In genomic region chr15:75928680-75929608, GRCh38 we compare ENCODE assay signal across 9 cellular contexts. TPM values are rescaled to one million over a fixed set of nuclear protein-coding genes. Genes with fewer than 3 reads are reported as not detected.
A peak's percentile ranks its signal among the peaks of the same experiment; 100 is the strongest.
DNase-seq lines count a peak whose midpoint lies in the region; ATAC-seq and TF ChIP-seq lines count a peak whose summit lies in the region.
"Had no signal": no experiment of that assay in that cellular context is flagged by ENCODE, and none has a peak within 500 bp of the region (broad histone marks: within the 10 kb centered on the region; RNA-seq: fewer than 3 reads in every experiment).

No MANE protein-coding gene starts in this region.

- H3K9me3 ChIP-seq in A673 (ENCODE audit: low read depth, low read length, poor library complexity, severe bottlenecking) (no peaks in the 10 kb centered on the region), OCI-LY7 (ENCODE audit: low read length) (no peaks in the 10 kb centered on the region), right atrium auricular region (no peaks in the 10 kb centered on the region)
- H3K9me3 ChIP-seq in CD8-positive, alpha-beta T cell (ENCODE audit: low read length) = no peaks in the 10 kb centered on the region

- H3K4me2 ChIP-seq in OCI-LY7 (ENCODE audit: low read length) = no peak overlapping the region

- no peak for ATAC-seq in CD8-positive, alpha-beta T cell

- BruUV-seq in A673 (replicated peaks; lab: Mats Ljungman, UMichigan) (no TSS peak), OCI-LY7 (replicated peaks; lab: Mats Ljungman, UMichigan) (no TSS peak)

- no peaks in the 10 kb centered on the region for H4K20me1 ChIP-seq in OCI-LY7 (ENCODE audit: insufficient read depth, low read length)

- no peaks in the 10 kb centered on the region for H3K27me3 ChIP-seq in A673 (replicated peaks; ENCODE audit: insufficient read depth, low read depth, low read length, poor library complexity)
- no peaks in the 10 kb centered on the region for H3K27me3 ChIP-seq in CD8-positive, alpha-beta T cell (ENCODE audit: insufficient read depth, low read length)
- no peaks in the 10 kb centered on the region for H3K27me3 ChIP-seq in right atrium auricular region

- H3K36me3 ChIP-seq in A673 (ENCODE audit: insufficient read depth, low read length, poor library complexity, severe bottlenecking) (peaks cover 26% of the 10 kb centered on the region), OCI-LY7 (ENCODE audit: insufficient read depth, low read length) (peaks cover 41% of the 10 kb centered on the region), right atrium auricular region (peaks cover 11% of the 10 kb centered on the region)
- peaks cover 18% of the 10 kb centered on the region for H3K36me3 ChIP-seq in CD8-positive, alpha-beta T cell (ENCODE audit: insufficient read depth, low read length)

- peaks cover 35% of the 10 kb centered on the region for H3K4me1 Mint-ChIP-seq in CD8-positive, alpha-beta T cell (ENCODE audit: low read depth)

- intact Hi-C loops in A673 (cut with micrococcal nuclease; ENCODE audit: unreplicated experiment) = loop anchor here (10.0 kb wide), 2 partner anchors 124 to 194 kb away; no protein-coding TSS in a partner anchor
- intact Hi-C loops in OCI-LY7 (cut with micrococcal nuclease; ENCODE audit: unreplicated experiment) = loop anchor here (2.0 to 10.0 kb wide), 2 partner anchors 118 to 204 kb away; a partner anchor contains a TSS
- intact Hi-C loops in CD8-positive, alpha-beta T cell (cut with DNase I, micrococcal nuclease) = no loop called here

- H3K27me3 Mint-ChIP-seq in CD8-positive, alpha-beta T cell (ENCODE audit: low read depth) = no peaks in the 10 kb centered on the region
- H3K27me3 Mint-ChIP-seq: activated naive CD8-positive, alpha-beta T cell had no signal

- H3K27ac ChIP-seq in A673 (ENCODE audit: low read depth, low read length, poor library complexity, severe bottlenecking) (no peak overlapping the region), OCI-LY7 (ENCODE audit: low read depth, low read length, poor library complexity, severe bottlenecking) (no peak overlapping the region), right atrium auricular region (no peak overlapping the region)
- no peak overlapping the region for H3K27ac ChIP-seq in CD8-positive, alpha-beta T cell (ENCODE audit: low read depth, low read length)

- no peaks in the 10 kb centered on the region for H3K9me3 Mint-ChIP-seq in CD8-positive, alpha-beta T cell

- H3K4me3 ChIP-seq in A673 (ENCODE audit: low read depth, low read length, poor library complexity, severe bottlenecking) (no peak overlapping the region), OCI-LY7 (ENCODE audit: low read depth, low read length, poor library complexity, severe bottlenecking) (no peak overlapping the region), fibroblast of villous mesenchyme (ENCODE audit: low read depth, low read length) (no peak overlapping the region), right atrium auricular region (no peak overlapping the region)
- no peak overlapping the region for H3K4me3 ChIP-seq in CD8-positive, alpha-beta T cell (ENCODE audit: low read depth, low read length)

- H3K79me2 ChIP-seq in OCI-LY7 (ENCODE audit: insufficient read depth, low read depth, low read length) = no peaks in the 10 kb centered on the region

- CTCF ChIA-PET in A673 (lab: Charles Lee) (interaction anchor here (0.5 to 1.1 kb wide), 6 partner anchors 26 to 210 kb away, joined by 3 to 8 read pairs (median 4); no protein-coding TSS in a partner anchor), OCI-LY7 (lab: Charles Lee; ENCODE audit: unreplicated experiment) (interaction anchor here (1.0 kb wide), 1 partner anchor 26 kb away, joined by 3 read pairs; the partner anchor contains the start of gene FBXO22)
- CTCF ChIA-PET in CD8-positive, alpha-beta T cell (lab: Charles Lee) = interaction anchor here (0.6 to 0.7 kb wide), 2 partner anchors 445 to 1696 kb away, joined by 3 read pairs; no protein-coding TSS in a partner anchor

- H3K36me3 Mint-ChIP-seq in CD8-positive, alpha-beta T cell = peaks cover 73% of the 10 kb centered on the region

- peak; percentile 56 for TF ChIP-seq CTCF in A673 (conservative IDR thresholded peaks at IDR 0.05; ENCODE audit: low read depth, low read length)
- TF ChIP-seq CTCF in GM12872 (IDR thresholded peaks at IDR 0.05; ENCODE audit: insufficient read depth, low read depth, low read length) = peak; percentile 56
- peak; percentile 83 for TF ChIP-seq CTCF in OCI-LY7 (conservative IDR thresholded peaks at IDR 0.05; ENCODE audit: low read length)
- TF ChIP-seq CTCF in fibroblast of villous mesenchyme (IDR thresholded peaks at IDR 0.05; ENCODE audit: insufficient read depth, low read depth, low read length) = peak; percentile 40
- TF ChIP-seq CTCF in CD8-positive, alpha-beta T cell (IDR thresholded peaks at IDR 0.05) = no peak
- TF ChIP-seq CTCF in right atrium auricular region (IDR thresholded peaks at IDR 0.05) = no peak

- no peak overlapping the region for H3K27ac Mint-ChIP-seq in CD8-positive, alpha-beta T cell

- H3K9me2 ChIP-seq in OCI-LY7 (ENCODE audit: insufficient read depth, low read length) = no peaks in the 10 kb centered on the region

- no peak overlapping the region for H3K4me3 Mint-ChIP-seq in CD8-positive, alpha-beta T cell
- H3K4me3 Mint-ChIP-seq: activated naive CD8-positive, alpha-beta T cell had no signal

- POLR2A ChIA-PET in A673 (lab: Charles Lee; ENCODE audit: low non-redundant PET) = no interaction called here
- POLR2A ChIA-PET in OCI-LY7 (lab: Charles Lee) = interaction anchor here (0.6 to 0.9 kb wide), 3 partner anchors 9 to 553 kb away, joined by 3 read pairs; no protein-coding TSS in a partner anchor
- POLR2A ChIA-PET in CD8-positive, alpha-beta T cell (lab: Charles Lee) = no interaction called here

- no peak overlapping the region for H2AFZ ChIP-seq in OCI-LY7 (ENCODE audit: low read length)

- no peaks in the 10 kb centered on the region for H3K4me1 ChIP-seq in A673 (ENCODE audit: insufficient read depth, low read length, poor library complexity, severe bottlenecking)
- H3K4me1 ChIP-seq in OCI-LY7 (ENCODE audit: insufficient read depth, low read length, poor library complexity, severe bottlenecking) = peaks cover 6% of the 10 kb centered on the region
- peaks cover 4% of the 10 kb centered on the region for H3K4me1 ChIP-seq in CD8-positive, alpha-beta T cell (ENCODE audit: insufficient read depth, low read length)
- H3K4me1 ChIP-seq in right atrium auricular region = peaks cover 0 to 10% of the 10 kb centered on the region in 2 donors

- peak; percentile 39 for DNase-seq in A673 (ENCODE audit: low spot score)
- DNase-seq in OCI-LY7 (ENCODE audit: low spot score) = peak; percentile 63
- DNase-seq in fibroblast of villous mesenchyme (ENCODE audit: low read depth) = peak; percentile 29
- no peak for DNase-seq in CD8-positive, alpha-beta T cell
- no peak for DNase-seq in right atrium auricular region (ENCODE audit: low spot score)
- DNase-seq in COLO829 (ENCODE audit: low spot score) = no peak
- no peak for DNase-seq in NCI-H2196 treated with DMSO at 0.1 percent for 48 hours (lab: John Stamatoyannopoulos, UW; ENCODE audit: unreplicated experiment)

RNA-seq across cellular contexts. Expression of gene FBXO22, which starts 25.3 kb away (rescaled TPM):
- 59.0 and 67.2 TPM in 2 replicates for total RNA-seq in A673 (2021)
- 23.5 and 32.4 TPM in 2 replicates for total RNA-seq in OCI-LY7 (2014; rRNA removed; shearing (Covaris generic))
- 33.6 and 33.7 TPM in 2 replicates for total RNA-seq in OCI-LY7 (2022)
- 26.1 and 45.8 TPM in 2 replicates for total RNA-seq in fibroblast of villous mesenchyme
- 1 to 10 TPM; 6.1 to 6.4 TPM for total RNA-seq in CD8-positive, alpha-beta T cell
- 10 to 100 TPM in 1 of 2 donors, 1 to 10 TPM in 1; 8.5 to 10.2 TPM for total RNA-seq in right atrium auricular region

Comparison
In these comparisons a context has a peak if more than half of its experiments do, and no peak if none do; other contexts are left out.
1. DNase-seq: peak in A673 (single experiment), OCI-LY7 (single experiment) and fibroblast of villous mesenchyme (single experiment); none in CD8-positive, alpha-beta T cell (0 of 7), right atrium auricular region (single experiment), COLO829 (single experiment) and NCI-H2196 treated with DMSO at 0.1 percent for 48 hours (single experiment).
2. CTCF ChIP-seq: peak in A673 (single experiment), GM12872 (single experiment), OCI-LY7 (single experiment) and fibroblast of villous mesenchyme (single experiment); none in CD8-positive, alpha-beta T cell (single experiment) and right atrium auricular region (0 of 2).
3. intact Hi-C loops: an anchor here in A673 (10.0 kb wide) and OCI-LY7 (2.0 to 10.0 kb wide); none called in CD8-positive, alpha-beta T cell.